In genomic region chr10:97850446-97850845, GRCh38 we compare ENCODE assay signal across 8 cellular contexts. TPM values are rescaled to one million over a fixed set of nuclear protein-coding genes. Genes with fewer than 3 reads are reported as not detected.
DNase-seq lines count a peak whose midpoint lies in the region; ATAC-seq and TF ChIP-seq lines count a peak whose summit lies in the region.

No MANE protein-coding gene starts in this region.

- ATAC-seq in CD4-positive, CD25-positive, alpha-beta regulatory T cell (ENCODE audit: low read depth in 2 of 2), result no peak
- ATAC-seq in activated naive CD8-positive, alpha-beta T cell treated with anti-CD3 and anti-CD28 coated beads, Interleukin-2, amount 10 ng/mL, durations not matched to agents 7 days and 5 days (ENCODE audit: low read depth), result peak; percentile 17
- ATAC-seq in natural killer cell (peak in 2 of 3 donors; percentile 1 to 11), HG02642 (IDR thresholded peaks at IDR 0.05; ENCODE audit: poor library complexity, unreplicated experiment) (no peak)

- H3K36me3 Mint-ChIP-seq in CD4-positive, CD25-positive, alpha-beta regulatory T cell, result no peaks in the 10 kb centered on the region
- H3K36me3 Mint-ChIP-seq in activated naive CD8-positive, alpha-beta T cell treated with anti-CD3 and anti-CD28 coated beads, Interleukin-2, amount 10 ng/mL, durations not matched to agents 7 days and 5 days, result peaks cover 13% of the 10 kb centered on the region
- H3K36me3 Mint-ChIP-seq in natural killer cell, result no peaks in the 10 kb centered on the region

- no peaks in the 10 kb centered on the region for H3K9me3 ChIP-seq in CD4-positive, CD25-positive, alpha-beta regulatory T cell (ENCODE audit: control insufficient read depth in 2 of 2, low read length in 2 of 2)
- no peaks in the 10 kb centered on the region for H3K9me3 ChIP-seq in MG63

- peak overlapping the region; percentile 15 to 92 (median 77) for H3K27ac Mint-ChIP-seq in CD4-positive, CD25-positive, alpha-beta regulatory T cell
- H3K27ac Mint-ChIP-seq in activated naive CD8-positive, alpha-beta T cell treated with anti-CD3 and anti-CD28 coated beads, Interleukin-2, amount 10 ng/mL, durations not matched to agents 7 days and 5 days, result peak overlapping the region; percentile 87
- H3K27ac Mint-ChIP-seq in natural killer cell, result peak overlapping the region; percentile 34 to 65

- no peaks in the 10 kb centered on the region for H3K36me3 ChIP-seq in CD4-positive, CD25-positive, alpha-beta regulatory T cell (ENCODE audit: control insufficient read depth, insufficient read depth, low read length)
- H3K36me3 ChIP-seq in MG63, result no peaks in the 10 kb centered on the region

- no peaks in the 10 kb centered on the region for H3K27me3 ChIP-seq in CD4-positive, CD25-positive, alpha-beta regulatory T cell (ENCODE audit: control insufficient read depth, insufficient read depth, low read length)
- H3K27me3 ChIP-seq in MG63, result peaks cover 8% of the 10 kb centered on the region

- H3K4me1 ChIP-seq in CD4-positive, CD25-positive, alpha-beta regulatory T cell (ENCODE audit: control insufficient read depth, insufficient read depth, low read length, poor library complexity, severe bottlenecking), result peaks cover 34% of the 10 kb centered on the region

- peak overlapping the region; percentile 89 to 98 (median 92) for H3K4me3 Mint-ChIP-seq in CD4-positive, CD25-positive, alpha-beta regulatory T cell
- H3K4me3 Mint-ChIP-seq in activated naive CD8-positive, alpha-beta T cell treated with anti-CD3 and anti-CD28 coated beads, Interleukin-2, amount 10 ng/mL, durations not matched to agents 7 days and 5 days, result peak overlapping the region; percentile 86
- peak overlapping the region; percentile 86 for H3K4me3 Mint-ChIP-seq in natural killer cell

- in situ Hi-C loops in G401 (cut with HindIII; ENCODE audit: low sequenced_read_pairs), result no loop called here

- intact Hi-C loops in natural killer cell (cut with micrococcal nuclease), result no loop called here

- H3K9me3 Mint-ChIP-seq in CD4-positive, CD25-positive, alpha-beta regulatory T cell, result no peaks in the 10 kb centered on the region
- no peaks in the 10 kb centered on the region for H3K9me3 Mint-ChIP-seq in activated naive CD8-positive, alpha-beta T cell treated with anti-CD3 and anti-CD28 coated beads, Interleukin-2, amount 10 ng/mL, durations not matched to agents 7 days and 5 days
- H3K9me3 Mint-ChIP-seq in natural killer cell, result no peaks in the 10 kb centered on the region

- POLR2A ChIA-PET in activated naive CD8-positive, alpha-beta T cell treated with anti-CD3 and anti-CD28 coated beads, Interleukin-2, amount 10 ng/mL, durations not matched to agents 7 days and 5 days (lab: Charles Lee), result interaction anchor here (1.0 to 5.6 kb wide), 8 partner anchors 11 to 69 kb away, joined by 3 to 48 read pairs (median 9); no protein-coding TSS in a partner anchor

- H3K4me3 ChIP-seq in CD4-positive, CD25-positive, alpha-beta regulatory T cell (ENCODE audit: low read depth, low read length), result peak overlapping the region; percentile 85
- no peak overlapping the region for H3K4me3 ChIP-seq in MG63

- H3K4me1 Mint-ChIP-seq in CD4-positive, CD25-positive, alpha-beta regulatory T cell, result peaks cover 0 to 60% (median 34%) of the 10 kb centered on the region in 4 donors
- peaks cover 38% of the 10 kb centered on the region for H3K4me1 Mint-ChIP-seq in activated naive CD8-positive, alpha-beta T cell treated with anti-CD3 and anti-CD28 coated beads, Interleukin-2, amount 10 ng/mL, durations not matched to agents 7 days and 5 days
- peaks cover 19 to 32% of the 10 kb centered on the region in 2 donors for H3K4me1 Mint-ChIP-seq in natural killer cell

- H3K27ac ChIP-seq in CD4-positive, CD25-positive, alpha-beta regulatory T cell (ENCODE audit: insufficient read depth, low read length, poor library complexity, severe bottlenecking), result peak overlapping the region; percentile 11

- peak in 2 of 3 donors; percentile 31 to 59 for DNase-seq in CD4-positive, CD25-positive, alpha-beta regulatory T cell
- DNase-seq in G401 (ENCODE audit: low spot score) (peak; percentile 78), natural killer cell (no peak), NCI-H1092 (lab: John Stamatoyannopoulos, UW) (no peak), MG63 (no peak), RKO (ENCODE audit: low spot score) (no peak)
- peak; percentile 46 for DNase-seq in activated naive CD8-positive, alpha-beta T cell treated with anti-CD3 and anti-CD28 coated beads, Interleukin-2, amount 10 ng/mL, durations not matched to agents 7 days and 5 days

- no peaks in the 10 kb centered on the region for H3K27me3 Mint-ChIP-seq in CD4-positive, CD25-positive, alpha-beta regulatory T cell
- H3K27me3 Mint-ChIP-seq in activated naive CD8-positive, alpha-beta T cell treated with anti-CD3 and anti-CD28 coated beads, Interleukin-2, amount 10 ng/mL, durations not matched to agents 7 days and 5 days, result no peaks in the 10 kb centered on the region
- H3K27me3 Mint-ChIP-seq in natural killer cell (ENCODE audit: low read depth in 2 of 2), result peaks cover 3 to 6% of the 10 kb centered on the region in 2 donors

- TF ChIP-seq CTCF in natural killer cell (IDR thresholded peaks at IDR 0.05), result no peak

RNA-seq across cellular contexts. Expression of gene GOLGA7B, which starts 0.8 kb away (rescaled TPM):
- total RNA-seq in CD4-positive, CD25-positive, alpha-beta regulatory T cell, result 14.1 TPM
- 1 to 10 TPM in 3 of 4 donors, under 1 TPM in 1; 0.84 to 1.3 (median 1.3) TPM for polyA plus RNA-seq in CD4-positive, CD25-positive, alpha-beta regulatory T cell
- total RNA-seq in G401 (2014; rRNA removed; shearing (Covaris generic)), result 0.12 TPM in 1 of 2 replicates, not detected in the other
- total RNA-seq in activated naive CD8-positive, alpha-beta T cell treated with anti-CD3 and anti-CD28 coated beads, Interleukin-2, amount 10 ng/mL, durations not matched to agents 7 days and 5 days, result 10 to 100 TPM; 10.8 to 12.0 TPM
- total RNA-seq in natural killer cell, result 1 to 10 TPM; 4.1 to 4.6 (median 4.1) TPM
- 0.20 TPM in 1 of 2 replicates, not detected in the other for total RNA-seq in MG63 (2014; rRNA removed; shearing (Covaris generic); ENCODE audit: low replicate concordance)

Comparison
In these comparisons a context has a peak if more than half of its experiments do, and no peak if none do; other contexts are left out.
1. ATAC-seq: peak in activated naive CD8-positive, alpha-beta T cell treated with anti-CD3 and anti-CD28 coated beads, Interleukin-2, amount 10 ng/mL, durations not matched to agents 7 days and 5 days (single experiment) and natural killer cell (2 of 3); none in CD4-positive, CD25-positive, alpha-beta regulatory T cell (0 of 2) and HG02642 (single experiment).
2. DNase-seq: peak in CD4-positive, CD25-positive, alpha-beta regulatory T cell (2 of 3), G401 (single experiment) and activated naive CD8-positive, alpha-beta T cell treated with anti-CD3 and anti-CD28 coated beads, Interleukin-2, amount 10 ng/mL, durations not matched to agents 7 days and 5 days (single experiment); none in natural killer cell (single experiment), NCI-H1092 (single experiment), MG63 (single experiment) and RKO (single experiment).
3. Peak in every context shown above with its lines, with median percentiles within 50 percentile points of each other: H3K27ac Mint-ChIP-seq and H3K4me3 Mint-ChIP-seq.